23 cellular contexts compared by ENCODE assay signal in the genomic region with DNA sequence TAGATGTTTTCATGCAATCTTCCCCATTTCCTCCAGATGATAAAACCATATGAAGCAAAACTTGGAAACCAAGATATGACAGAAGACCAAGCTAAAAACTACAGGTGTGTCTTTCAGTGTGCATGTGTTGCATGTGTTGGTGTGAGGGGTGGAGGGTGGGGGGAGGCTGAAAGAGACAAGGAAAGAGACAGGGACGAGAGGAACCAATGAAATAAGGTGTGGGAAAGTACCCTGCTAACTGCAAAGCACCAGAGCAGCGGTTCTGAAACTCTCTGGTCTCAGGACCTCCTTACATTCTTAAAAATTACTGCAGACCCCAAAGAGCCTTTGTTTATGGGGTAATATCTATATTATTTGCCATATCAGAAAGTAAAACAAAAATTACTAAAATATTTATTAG.
DNase-seq lines count a peak whose midpoint lies in the region; FAIRE-seq and TF ChIP-seq lines count a peak whose summit lies in the region.
"Had no signal": no experiment of that assay in that cellular context is flagged by ENCODE, and none has a peak within 500 bp of the region (broad histone marks: within the 10 kb centered on the region; RNA-seq: fewer than 3 reads in every experiment).

No MANE protein-coding gene starts in this region.

- H3K9me3 ChIP-seq in OCI-LY3 (ENCODE audit: insufficient read depth, low read length) = no peaks in the 10 kb centered on the region
- H3K9me3 ChIP-seq: A549; BE2C; BLaER1 treated with 17β-estradiol and CSF1 and Interleukin-3, amounts not matched to agents 10 nM and 100 nM had no signal

- no peaks in the 10 kb centered on the region for H4K20me1 ChIP-seq in OCI-LY3 (ENCODE audit: insufficient read depth, low read length)
- H4K20me1 ChIP-seq: BLaER1 treated with 17β-estradiol and CSF1 and Interleukin-3, amounts not matched to agents 10 nM and 100 nM had no signal

- no peak overlapping the region for H3K4me3 ChIP-seq in GM12865 (ENCODE audit: low read depth, low read length)
- H3K4me3 ChIP-seq in OCI-LY3 (ENCODE audit: low read length) = peak overlapping the region; percentile 45
- H3K4me3 ChIP-seq: A549; BLaER1 treated with 17β-estradiol and CSF1 and Interleukin-3, amounts not matched to agents 10 nM and 100 nM; GM23248 had no signal

- H3K27ac ChIP-seq in OCI-LY3 (ENCODE audit: low read length) = peak overlapping the region; percentile 85
- H3K27ac ChIP-seq: A549; BLaER1 treated with 17β-estradiol and CSF1 and Interleukin-3, amounts not matched to agents 10 nM and 100 nM; GM23248 had no signal

- H3K79me2 ChIP-seq in OCI-LY3 (ENCODE audit: low read length) = peaks cover 69% of the 10 kb centered on the region

- H3K4me1 ChIP-seq in OCI-LY3 (ENCODE audit: low read length) = peaks cover 85% of the 10 kb centered on the region
- H3K4me1 ChIP-seq: A549, BE2C had no signal

- no peaks in the 10 kb centered on the region for H3K27me3 ChIP-seq in OCI-LY3 (ENCODE audit: low read depth, low read length)
- H3K27me3 ChIP-seq: BE2C; BLaER1 treated with 17β-estradiol and CSF1 and Interleukin-3, amounts not matched to agents 10 nM and 100 nM had no signal

- TF ChIP-seq CTCF in GM12865 (IDR thresholded peaks at IDR 0.05; ENCODE audit: insufficient read depth, low read depth, low read length, missing control alignments) (no peak), OCI-LY3 (IDR thresholded peaks at IDR 0.05; ENCODE audit: low read depth, low read length) (no peak)

- H2AFZ ChIP-seq in OCI-LY3 (ENCODE audit: low read depth, low read length) = no peak overlapping the region
- H2AFZ ChIP-seq: GM23248 had no signal

- H3K9ac ChIP-seq in OCI-LY3 (ENCODE audit: low read length) = peak overlapping the region; percentile 57
- H3K9ac ChIP-seq: BLaER1 treated with 17β-estradiol and CSF1 and Interleukin-3, amounts not matched to agents 10 nM and 100 nM; GM23248 had no signal

- H3K36me3 ChIP-seq in OCI-LY3 (replicated peaks; ENCODE audit: low read depth, low read length) = peaks cover 3% of the 10 kb centered on the region
- H3K36me3 ChIP-seq: BE2C; BLaER1 treated with 17β-estradiol and CSF1 and Interleukin-3, amounts not matched to agents 10 nM and 100 nM had no signal

- H3K4me2 ChIP-seq in OCI-LY3 (ENCODE audit: low read length) = peak overlapping the region; percentile 47
- H3K4me2 ChIP-seq: A549; BLaER1 treated with 17β-estradiol and CSF1 and Interleukin-3, amounts not matched to agents 10 nM and 100 nM had no signal

- FAIRE-seq in GM19239 (lab: Jason Lieb, UNC) (peak; percentile 80), frontal cortex (lab: Jason Lieb, UNC) (no peak)
- FAIRE-seq: A549, D721Med, H1 had no signal

- DNase-seq in GM12865 (ENCODE audit: low read depth) = peak; percentile 69
- no peak for DNase-seq in GM19239 (ENCODE audit: insufficient read length, low spot score)
- no peak for DNase-seq in GM03348 (ENCODE audit: low spot score)
- no peak for DNase-seq in NCI-H128 (lab: John Stamatoyannopoulos, UW; ENCODE audit: unreplicated experiment)
- DNase-seq in NCI-H524 treated with DMSO at 0.1 percent for 48 hours (lab: John Stamatoyannopoulos, UW) = no peak
- no peak for DNase-seq in frontal cortex (ENCODE audit: low spot score in 2 of 2)
- DNase-seq: 8988T; ACHN; AML-193; BE2C; CD4-positive, alpha-beta T cell; CD8-positive, alpha-beta memory T cell; DMS53; DMS79 treated with DMSO at 0.1 percent for 48 hours; GF-D8; H7; HCEC 1CT had no signal
